Comparison of ENCODE assay signal across 11 cellular contexts in genomic region chr2:151315381-151315903, GRCh38. TPM values are rescaled to one million over a fixed set of nuclear protein-coding genes. Genes with fewer than 3 reads are reported as not detected.
A peak's percentile ranks its signal among the peaks of the same experiment; 100 is the strongest.
DNase-seq lines count a peak whose midpoint lies in the region; ATAC-seq and TF ChIP-seq lines count a peak whose summit lies in the region.
"Had no signal": no experiment of that assay in that cellular context is flagged by ENCODE, and none has a peak within 500 bp of the region (broad histone marks: within the 10 kb centered on the region; RNA-seq: fewer than 3 reads in every experiment).

No MANE protein-coding gene starts in this region.

- H3K4me3 ChIP-seq in NT2/D1 (ENCODE audit: insufficient read length, low read depth) (no peak overlapping the region), fibroblast of the aortic adventitia (ENCODE audit: low read depth, low read length) (peak overlapping the region; percentile 42)

- no peak overlapping the region for H3K9ac ChIP-seq in NT2/D1 (ENCODE audit: insufficient read length, low read depth)

- no peaks in the 10 kb centered on the region for H3K27me3 ChIP-seq in NT2/D1 (ENCODE audit: insufficient read depth, insufficient read length)

- peak; percentile 30 for DNase-seq in AG08395 (ENCODE audit: low spot score)
- DNase-seq in NT2/D1 (ENCODE audit: low read depth, low spot score) = peak; percentile 64
- DNase-seq in fibroblast of the aortic adventitia (ENCODE audit: low read depth) = peak; percentile 88
- DNase-seq in nucleus accumbens (lab: John Stamatoyannopoulos, UW) = peak in 42 of 56 donors; percentile 4 to 70 (median 34)
- no peak for DNase-seq in NCI-H1092 treated with DMSO at 0.1 percent for 48 hours (lab: John Stamatoyannopoulos, UW)
- no peak for DNase-seq in DMS53 (lab: John Stamatoyannopoulos, UW)
- DNase-seq: activated CD4-positive, alpha-beta T cell treated with anti-CD3 and anti-CD28 coated beads for 1 hour; activated naive CD8-positive, alpha-beta T cell treated with anti-CD3 and anti-CD28 coated beads for 36 hours had no signal

- ATAC-seq in HG02588 (IDR thresholded peaks at IDR 0.05; ENCODE audit: unreplicated experiment) (no peak), HG02981 (IDR thresholded peaks at IDR 0.05; ENCODE audit: unreplicated experiment) (no peak)
- ATAC-seq: Panc1 had no signal

- peaks cover 6% of the 10 kb centered on the region for H3K4me1 ChIP-seq in NT2/D1 (ENCODE audit: insufficient read depth, insufficient read length)

- no peaks in the 10 kb centered on the region for H3K36me3 ChIP-seq in NT2/D1 (ENCODE audit: insufficient read depth, insufficient read length, low read length)

- no peaks in the 10 kb centered on the region for H3K9me3 ChIP-seq in NT2/D1 (ENCODE audit: insufficient read depth, low read length)

- TF ChIP-seq CTCF in fibroblast of the aortic adventitia (IDR thresholded peaks at IDR 0.05; ENCODE audit: insufficient read depth, low read length) = no peak

RNA-seq across cellular contexts. Expression of gene NMI, which starts 26.0 kb away (rescaled TPM):
- 22.9 and 24.9 TPM in 2 replicates for total RNA-seq in fibroblast of the aortic adventitia (ENCODE audit: low replicate concordance)

RNA-seq across cellular contexts. Expression of gene TNFAIP6, which starts 42.0 kb away (rescaled TPM):
- 47.3 and 51.9 TPM in 2 replicates for total RNA-seq in fibroblast of the aortic adventitia (ENCODE audit: low replicate concordance)
- total RNA-seq: activated naive CD8-positive, alpha-beta T cell treated with anti-CD3 and anti-CD28 coated beads for 36 hours had no signal

RNA-seq across cellular contexts. Expression of gene RBM43, which starts 53.8 kb away (rescaled TPM):
- 11.9 and 14.3 TPM in 2 replicates for total RNA-seq in fibroblast of the aortic adventitia (ENCODE audit: low replicate concordance)

Comparison
In these comparisons a context has a peak if more than half of its experiments do, and no peak if none do; other contexts are left out.
1. DNase-seq: peak in AG08395 (single experiment), NT2/D1 (single experiment), fibroblast of the aortic adventitia (single experiment) and nucleus accumbens (42 of 56); none in NCI-H1092 treated with DMSO at 0.1 percent for 48 hours (single experiment) and DMS53 (single experiment).